In genomic region chr16:75486014-75486404, GRCh38 we compare ENCODE assay signal across 2 cellular contexts.
TF ChIP-seq lines count a peak whose summit lies in the region.

No MANE protein-coding gene starts in this region.

TF ChIP-seq in H1, 55 proteins besides CTCF, POLR2A, EP300 and RAD21:
- TF ChIP-seq RBBP5 (IDR thresholded peaks at IDR 0.05; ENCODE audit: borderline replicate concordance, low read depth, low read length) (no peak), HDAC2 (IDR thresholded peaks at IDR 0.05; ENCODE audit: borderline replicate concordance in 1 of 2, low read depth in 2 of 2, low read length in 2 of 2) (no peak), TAF7 (optimal IDR thresholded peaks at IDR 0.05; ENCODE audit: borderline replicate concordance, low read depth, low read length) (no peak), KDM4A (IDR thresholded peaks at IDR 0.05; ENCODE audit: low read depth, low read length, severe bottlenecking) (no peak)

TF ChIP-seq in HEK293T, 16 proteins besides CTCF, POLR2A, EP300 and RAD21:
- TF ChIP-seq BHLHE40 (IDR thresholded peaks at IDR 0.05; ENCODE audit: borderline replicate concordance), result no peak
